8 cellular contexts compared by ENCODE assay signal in genomic region chr16:3234543-3235541, GRCh38. TPM values are rescaled to one million over a fixed set of nuclear protein-coding genes. Genes with fewer than 3 reads are reported as not detected.
DNase-seq lines count a peak whose midpoint lies in the region; ATAC-seq and TF ChIP-seq lines count a peak whose summit lies in the region.

TSS of gene ZNF200 (minus strand) at chr16:3235158. CDS start at chr16:3233755, 1,403 bp downstream.

- DNase-seq in NCI-H1694 (lab: John Stamatoyannopoulos, UW) (peak; percentile 73), amniotic epithelial cell (ENCODE audit: low read depth) (peak; percentile 94), left cardiac atrium (peak; percentile 99), posterior vena cava (ENCODE audit: low spot score) (peak; percentile 99), upper lobe of right lung (peak; percentile 98)

- H3K4me3 ChIP-seq in upper lobe of right lung, result peak within 1 kb of the TSS; percentile 88

- intact Hi-C loops in T-helper 1 cell treated with Interleukin-12 subunit alpha and Interleukin-12 subunit beta and Interleukin-4 antibody, amounts not matched to agents 30 ng/mL and 1 ng/mL, for 36 hours (cut with micrococcal nuclease), result loop anchor here (1.0 to 5.0 kb wide), 8 partner anchors 20 to 265 kb away; partner anchors contain the start of genes OR1F1, TIGD7, ZNF174 and ZNF263
- intact Hi-C loops in left cardiac atrium (cut with DNase I) (no loop called here), posterior vena cava (cut with DNase I) (no loop called here), upper lobe of right lung (cut with DNase I) (no loop called here)

- H3K27me3 ChIP-seq in upper lobe of right lung, result no peaks in the 10 kb centered on the region

- TF ChIP-seq CTCF in upper lobe of right lung (IDR thresholded peaks at IDR 0.05), result no peak

- H3K27ac ChIP-seq in upper lobe of right lung, result peak within 1 kb of the TSS; percentile 97

- TF ChIP-seq POLR2A in GM15510 (IDR thresholded peaks at IDR 0.05; ENCODE audit: borderline replicate concordance, extremely low read depth, insufficient read length), result peak; percentile 83

- H3K36me3 ChIP-seq in upper lobe of right lung, result peaks cover 32% of the 10 kb centered on the region

- no peaks in the 10 kb centered on the region for H3K4me1 ChIP-seq in upper lobe of right lung

- H3K9me3 ChIP-seq in upper lobe of right lung, result no peaks in the 10 kb centered on the region

- ATAC-seq in HG02884 (IDR thresholded peaks at IDR 0.05; ENCODE audit: unreplicated experiment) (peak; percentile 88), left cardiac atrium (peak; percentile 99 to 100), upper lobe of right lung (peak; percentile 98)

RNA-seq across cellular contexts. Expression of gene ZNF200, which starts in this region (rescaled TPM):
- 19.6 and 20.1 TPM in 2 replicates for total RNA-seq in T-helper 1 cell treated with Interleukin-12 subunit alpha and Interleukin-12 subunit beta and Interleukin-4 antibody, amounts not matched to agents 30 ng/mL and 1 ng/mL, for 36 hours
- total RNA-seq in left cardiac atrium (1 to 10 TPM; 5.7 to 8.8 TPM), posterior vena cava (1 to 10 TPM; 5.1 to 6.9 TPM), upper lobe of right lung (7.4 TPM)

Comparison
In these comparisons a context has a peak if more than half of its experiments do, and no peak if none do; other contexts are left out.
1. Peak in every context shown above with its lines: DNase-seq, ATAC-seq, H3K4me3 ChIP-seq and H3K27ac ChIP-seq.